In the genomic region with DNA sequence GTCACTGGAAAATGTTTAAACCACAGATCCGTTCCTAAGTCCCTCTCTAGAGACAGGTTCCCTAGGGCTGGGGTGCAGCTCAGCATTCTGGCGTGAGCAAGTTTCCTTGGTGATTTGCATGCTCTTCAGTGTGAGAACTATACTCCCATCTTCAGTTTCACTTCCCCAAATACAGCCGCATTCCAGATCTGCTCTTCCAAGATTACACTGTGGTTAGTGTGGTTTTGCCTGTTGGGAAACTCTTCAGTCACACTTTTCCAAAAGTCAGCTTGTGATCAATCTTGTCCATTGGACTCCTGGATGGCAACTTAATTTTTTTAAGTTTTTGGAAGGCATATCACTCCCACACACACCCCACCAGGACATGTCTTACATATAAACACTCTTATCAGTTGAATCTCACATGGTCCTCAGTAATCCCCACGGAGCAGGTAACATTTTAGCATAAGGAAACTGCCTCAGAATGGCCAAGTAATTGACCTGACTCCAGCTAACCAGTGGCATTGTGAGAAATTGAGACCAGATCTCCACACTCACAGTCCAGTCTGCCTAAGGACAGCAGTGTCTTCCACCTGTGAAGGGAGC, we compare ENCODE assay signal across 1 cellular context.
TF ChIP-seq lines count a peak whose summit lies in the region.

No MANE protein-coding gene starts in this region.

TF ChIP-seq in K562, 482 proteins besides CTCF, POLR2A, EP300 and RAD21 (continued from another document and continues in another):
- TF ChIP-seq DEAF1 (CRISPR knock-in tag; IDR thresholded peaks at IDR 0.05), result peak; percentile 37
- TF ChIP-seq, protein P1, sequence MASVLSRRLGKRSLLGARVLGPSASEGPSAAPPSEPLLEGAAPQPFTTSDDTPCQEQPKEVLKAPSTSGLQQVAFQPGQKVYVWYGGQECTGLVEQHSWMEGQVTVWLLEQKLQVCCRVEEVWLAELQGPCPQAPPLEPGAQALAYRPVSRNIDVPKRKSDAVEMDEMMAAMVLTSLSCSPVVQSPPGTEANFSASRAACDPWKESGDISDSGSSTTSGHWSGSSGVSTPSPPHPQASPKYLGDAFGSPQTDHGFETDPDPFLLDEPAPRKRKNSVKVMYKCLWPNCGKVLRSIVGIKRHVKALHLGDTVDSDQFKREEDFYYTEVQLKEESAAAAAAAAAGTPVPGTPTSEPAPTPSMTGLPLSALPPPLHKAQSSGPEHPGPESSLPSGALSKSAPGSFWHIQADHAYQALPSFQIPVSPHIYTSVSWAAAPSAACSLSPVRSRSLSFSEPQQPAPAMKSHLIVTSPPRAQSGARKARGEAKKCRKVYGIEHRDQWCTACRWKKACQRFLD (CRISPR knock-in tag; IDR thresholded peaks at IDR 0.05), result peak; percentile 79
- no peak for TF ChIP-seq REST (CRISPR knock-in tag; IDR thresholded peaks at IDR 0.05; ENCODE audit: low read depth)
- no peak for TF ChIP-seq ZSCAN32 (CRISPR knock-in tag; IDR thresholded peaks at IDR 0.05)
- TF ChIP-seq ILK (tag; IDR thresholded peaks at IDR 0.05; ENCODE audit: borderline replicate concordance, low read depth), result no peak
- TF ChIP-seq BDP1 (IDR thresholded peaks at IDR 0.05; ENCODE audit: insufficient read depth, insufficient read length), result no peak
- TF ChIP-seq ARID3B (CRISPR knock-in tag; IDR thresholded peaks at IDR 0.05; ENCODE audit: borderline replicate concordance), result no peak
- peak in 1 of 2 experiments; percentile 73; a peak in 1 of 4 replicates for TF ChIP-seq ARNT (IDR thresholded peaks at IDR 0.05)
- peak; percentile 94; the same call in 1 of the 2 replicates for TF ChIP-seq CTBP1 (IDR thresholded peaks at IDR 0.05; ENCODE audit: borderline replicate concordance)
- no peak for TF ChIP-seq CBX1 (IDR thresholded peaks at IDR 0.05; ENCODE audit: low read depth)
- TF ChIP-seq SP1 (CRISPR knock-in tag; IDR thresholded peaks at IDR 0.05), result peak; percentile 68
- peak; percentile 46; the same call in 1 of the 2 replicates for TF ChIP-seq CBFB (CRISPR knock-in tag; IDR thresholded peaks at IDR 0.05)
- peak; percentile 96 for TF ChIP-seq ELF4 (CRISPR knock-in tag; IDR thresholded peaks at IDR 0.05)
- no peak for TF ChIP-seq CREBBP (IDR thresholded peaks at IDR 0.05; ENCODE audit: low read depth, low read length)
- TF ChIP-seq ZNF311 (CRISPR knock-in tag; IDR thresholded peaks at IDR 0.05), result no peak
- TF ChIP-seq, protein P2, sequence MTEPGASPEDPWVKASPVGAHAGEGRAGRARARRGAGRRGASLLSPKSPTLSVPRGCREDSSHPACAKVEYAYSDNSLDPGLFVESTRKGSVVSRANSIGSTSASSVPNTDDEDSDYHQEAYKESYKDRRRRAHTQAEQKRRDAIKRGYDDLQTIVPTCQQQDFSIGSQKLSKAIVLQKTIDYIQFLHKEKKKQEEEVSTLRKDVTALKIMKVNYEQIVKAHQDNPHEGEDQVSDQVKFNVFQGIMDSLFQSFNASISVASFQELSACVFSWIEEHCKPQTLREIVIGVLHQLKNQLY (CRISPR knock-in tag; conservative IDR thresholded peaks at IDR 0.05), result no peak
- no peak for TF ChIP-seq ZNF217 (CRISPR knock-in tag; IDR thresholded peaks at IDR 0.05)
- TF ChIP-seq HBP1 (CRISPR knock-in tag; IDR thresholded peaks at IDR 0.05), result no peak
- peak; percentile 79 for TF ChIP-seq SMAD4 (CRISPR knock-in tag; conservative IDR thresholded peaks at IDR 0.05)
- no peak for TF ChIP-seq CBX5 (IDR thresholded peaks at IDR 0.05; ENCODE audit: borderline replicate concordance, low read depth)
- no peak for TF ChIP-seq EP400 (IDR thresholded peaks at IDR 0.05)
- no peak; the same call in 1 of the 2 replicates for TF ChIP-seq ZNF431 (CRISPR knock-in tag; IDR thresholded peaks at IDR 0.05)
- TF ChIP-seq RUNX1 (IDR thresholded peaks at IDR 0.05; ENCODE audit: low read depth), result peak; percentile 95; the same call in 1 of the 2 replicates
- no peak for TF ChIP-seq CCAR2 (IDR thresholded peaks at IDR 0.05; ENCODE audit: low read depth, low read length)
- TF ChIP-seq ZNF609 (CRISPR knock-in tag; IDR thresholded peaks at IDR 0.05; ENCODE audit: borderline replicate concordance), result no peak; the same call in 1 of the 2 replicates
- TF ChIP-seq KDM1A (IDR thresholded peaks at IDR 0.05), result peak; percentile 29 to 58; a peak in 1 of 4 replicates
- TF ChIP-seq, protein P3, sequence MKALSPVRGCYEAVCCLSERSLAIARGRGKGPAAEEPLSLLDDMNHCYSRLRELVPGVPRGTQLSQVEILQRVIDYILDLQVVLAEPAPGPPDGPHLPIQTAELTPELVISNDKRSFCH (CRISPR knock-in tag; IDR thresholded peaks at IDR 0.05), result no peak
- TF ChIP-seq, protein P3 (tag; IDR thresholded peaks at IDR 0.05), result peak; percentile 91; the same call in 1 of the 2 replicates
- TF ChIP-seq, protein P4, sequence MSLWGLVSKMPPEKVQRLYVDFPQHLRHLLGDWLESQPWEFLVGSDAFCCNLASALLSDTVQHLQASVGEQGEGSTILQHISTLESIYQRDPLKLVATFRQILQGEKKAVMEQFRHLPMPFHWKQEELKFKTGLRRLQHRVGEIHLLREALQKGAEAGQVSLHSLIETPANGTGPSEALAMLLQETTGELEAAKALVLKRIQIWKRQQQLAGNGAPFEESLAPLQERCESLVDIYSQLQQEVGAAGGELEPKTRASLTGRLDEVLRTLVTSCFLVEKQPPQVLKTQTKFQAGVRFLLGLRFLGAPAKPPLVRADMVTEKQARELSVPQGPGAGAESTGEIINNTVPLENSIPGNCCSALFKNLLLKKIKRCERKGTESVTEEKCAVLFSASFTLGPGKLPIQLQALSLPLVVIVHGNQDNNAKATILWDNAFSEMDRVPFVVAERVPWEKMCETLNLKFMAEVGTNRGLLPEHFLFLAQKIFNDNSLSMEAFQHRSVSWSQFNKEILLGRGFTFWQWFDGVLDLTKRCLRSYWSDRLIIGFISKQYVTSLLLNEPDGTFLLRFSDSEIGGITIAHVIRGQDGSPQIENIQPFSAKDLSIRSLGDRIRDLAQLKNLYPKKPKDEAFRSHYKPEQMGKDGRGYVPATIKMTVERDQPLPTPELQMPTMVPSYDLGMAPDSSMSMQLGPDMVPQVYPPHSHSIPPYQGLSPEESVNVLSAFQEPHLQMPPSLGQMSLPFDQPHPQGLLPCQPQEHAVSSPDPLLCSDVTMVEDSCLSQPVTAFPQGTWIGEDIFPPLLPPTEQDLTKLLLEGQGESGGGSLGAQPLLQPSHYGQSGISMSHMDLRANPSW (CRISPR knock-in tag; IDR thresholded peaks at IDR 0.05), result no peak
- no peak for TF ChIP-seq ZNF41 (CRISPR knock-in tag; conservative IDR thresholded peaks at IDR 0.05)
- peak; percentile 98 for TF ChIP-seq CCNT2 (IDR thresholded peaks at IDR 0.05; ENCODE audit: borderline replicate concordance, extremely low read depth, insufficient read length, low read depth, low read length)
- TF ChIP-seq YY1 (IDR thresholded peaks at IDR 0.05; ENCODE audit: borderline replicate concordance in 1 of 3, control insufficient read depth in 1 of 3, extremely low read depth in 1 of 3, insufficient read depth in 3 of 3, insufficient read length in 1 of 3, insufficient replicate concordance in 2 of 3, low read depth in 1 of 3, low read length in 2 of 3), result peak in 1 of 3 experiments; percentile 3
- no peak for TF ChIP-seq TOE1 (IDR thresholded peaks at IDR 0.05; ENCODE audit: borderline replicate concordance)
- TF ChIP-seq TOE1 (CRISPR knock-in tag; IDR thresholded peaks at IDR 0.05; ENCODE audit: borderline replicate concordance, low read depth), result no peak
- TF ChIP-seq, protein P5, sequence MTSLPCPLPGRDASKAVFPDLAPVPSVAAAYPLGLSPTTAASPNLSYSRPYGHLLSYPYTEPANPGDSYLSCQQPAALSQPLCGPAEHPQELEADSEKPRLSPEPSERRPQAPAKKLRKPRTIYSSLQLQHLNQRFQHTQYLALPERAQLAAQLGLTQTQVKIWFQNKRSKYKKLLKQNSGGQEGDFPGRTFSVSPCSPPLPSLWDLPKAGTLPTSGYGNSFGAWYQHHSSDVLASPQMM (CRISPR knock-in tag; IDR thresholded peaks at IDR 0.05), result no peak
- TF ChIP-seq LEF1 (IDR thresholded peaks at IDR 0.05), result peak; percentile 91; the same call in 1 of the 2 replicates
- TF ChIP-seq GABPB1 (CRISPR knock-in tag; IDR thresholded peaks at IDR 0.05), result peak; percentile 67
- no peak for TF ChIP-seq EZH2 (IDR thresholded peaks at IDR 0.05; ENCODE audit: borderline replicate concordance, low read depth, low read length)
